Comparison of ENCODE assay signal across 29 cellular contexts in the genomic region with DNA sequence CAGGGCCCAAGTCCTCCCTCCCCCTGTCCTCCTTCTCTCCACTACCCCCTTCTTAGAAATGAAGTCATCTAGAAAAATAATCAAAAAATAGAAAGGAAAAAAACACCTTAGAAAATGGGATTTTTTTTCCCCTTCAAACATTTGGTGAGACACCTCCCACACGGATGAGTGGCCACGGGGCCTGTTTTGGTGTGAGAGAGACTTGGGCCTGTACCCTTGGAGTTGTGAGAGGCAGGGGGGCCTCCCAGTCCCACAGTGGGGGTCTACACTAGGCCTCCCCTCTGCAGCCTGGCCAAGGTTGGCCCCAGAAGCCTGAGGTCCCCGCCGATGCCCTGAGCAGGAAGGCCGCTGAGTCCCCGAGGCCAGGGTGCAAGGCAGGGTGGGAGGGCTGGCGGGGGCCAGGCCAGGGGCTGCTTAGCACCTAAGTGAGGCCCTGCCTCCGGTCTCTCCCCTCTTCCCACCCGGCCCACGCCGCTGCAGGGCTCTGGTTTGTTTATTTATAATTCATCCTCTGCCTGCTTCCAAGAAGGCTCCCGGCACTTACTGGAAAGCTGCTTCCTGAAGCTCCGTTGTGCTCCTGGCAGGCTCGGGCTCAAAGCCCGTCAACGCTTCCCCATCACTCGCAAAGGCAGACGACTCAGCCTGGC. TPM values are rescaled to one million over a fixed set of nuclear protein-coding genes. Genes with fewer than 3 reads are reported as not detected.
A peak's percentile ranks its signal among the peaks of the same experiment; 100 is the strongest.
DNase-seq lines count a peak whose midpoint lies in the region; ATAC-seq and TF ChIP-seq lines count a peak whose summit lies in the region.
"Had no signal": no experiment of that assay in that cellular context is flagged by ENCODE, and none has a peak within 500 bp of the region (broad histone marks: within the 10 kb centered on the region; RNA-seq: fewer than 3 reads in every experiment).

No MANE protein-coding gene starts in this region.

- no peak overlapping the region for H3K4me3 Mint-ChIP-seq in activated B cell treated with CpG ODN at 0.5 μM for 24 hours
- H3K4me3 Mint-ChIP-seq: activated CD8-positive, alpha-beta memory T cell treated with anti-CD3 and anti-CD28 coated beads, Interleukin-2, amount 10 ng/mL, durations not matched to agents 7 days and 5 days; activated naive CD4-positive, alpha-beta T cell treated with anti-CD3 and anti-CD28 coated beads, Interleukin-2, amount 10 ng/mL, durations not matched to agents 7 days and 5 days; central memory CD8-positive, alpha-beta T cell had no signal

- H3K4me1 Mint-ChIP-seq in activated B cell treated with CpG ODN at 0.5 μM for 24 hours, result peaks cover 7% of the 10 kb centered on the region

- intact Hi-C loops in activated B cell treated with CpG ODN at 0.5 μM for 24 hours (cut with micrococcal nuclease), result no loop called here

- no peak overlapping the region for H3K9ac ChIP-seq in smooth muscle cell (ENCODE audit: low read depth)

- H4K20me1 ChIP-seq in smooth muscle cell (ENCODE audit: low read depth), result peaks cover 10% of the 10 kb centered on the region

- no peaks in the 10 kb centered on the region for H3K27me3 Mint-ChIP-seq in activated B cell treated with CpG ODN at 0.5 μM for 24 hours
- H3K27me3 Mint-ChIP-seq: activated CD8-positive, alpha-beta memory T cell treated with anti-CD3 and anti-CD28 coated beads, Interleukin-2, amount 10 ng/mL, durations not matched to agents 7 days and 5 days had no signal

- no peaks in the 10 kb centered on the region for H3K36me3 ChIP-seq in smooth muscle cell (ENCODE audit: low read depth)
- H3K36me3 ChIP-seq: lower lobe of right lung, spleen, upper lobe of left lung had no signal

- H3F3A ChIP-seq in smooth muscle cell (ENCODE audit: low read depth), result no peaks in the 10 kb centered on the region

- 55% methylated on average over 18 of the region's 18 CpGs for WGBS in smooth muscle cell (ENCODE audit: low lambda C conversion rate)

- TF ChIP-seq CTCF in activated B cell treated with CpG ODN at 0.5 μM for 24 hours (IDR thresholded peaks at IDR 0.05), result no peak
- no peak for TF ChIP-seq CTCF in smooth muscle cell (IDR thresholded peaks at IDR 0.05; ENCODE audit: borderline replicate concordance, insufficient read depth, poor library complexity, severe bottlenecking)

- POLR2A ChIA-PET in activated B cell treated with CpG ODN at 0.5 μM for 24 hours (lab: Charles Lee), result no interaction called here

- no peaks in the 10 kb centered on the region for H3K79me2 ChIP-seq in smooth muscle cell (ENCODE audit: low read depth)

- peaks cover 4% of the 10 kb centered on the region for H3K4me1 ChIP-seq in smooth muscle cell (ENCODE audit: low read depth)

- no peaks in the 10 kb centered on the region for H3K9me3 ChIP-seq in smooth muscle cell (replicated peaks; ENCODE audit: low read depth)
- H3K9me3 ChIP-seq: lower lobe of right lung, spleen, upper lobe of left lung had no signal

- H3K4me3 ChIP-seq in smooth muscle cell, result no peak overlapping the region
- H3K4me3 ChIP-seq: lower lobe of right lung, spleen, upper lobe of left lung had no signal

- no peak overlapping the region for H2AFZ ChIP-seq in smooth muscle cell (ENCODE audit: low read depth)

- H3K27ac ChIP-seq in smooth muscle cell (ENCODE audit: low read depth), result peak overlapping the region; percentile 24
- H3K27ac ChIP-seq: C4-2B, lower lobe of right lung, spleen had no signal

- H3K9me3 Mint-ChIP-seq in activated B cell treated with CpG ODN at 0.5 μM for 24 hours, result no peaks in the 10 kb centered on the region
- H3K9me3 Mint-ChIP-seq: activated naive CD4-positive, alpha-beta T cell treated with anti-CD3 and anti-CD28 coated beads, Interleukin-2, amount 10 ng/mL, durations not matched to agents 7 days and 5 days; central memory CD8-positive, alpha-beta T cell had no signal

- DNase-seq in EH (ENCODE audit: low read depth) (peak; percentile 46), activated B cell treated with CpG ODN at 0.5 μM for 24 hours (no peak), iris pigment epithelial cell (ENCODE audit: low read depth) (peak; percentile 19), smooth muscle cell (lab: John Stamatoyannopoulos, UW; ENCODE audit: unreplicated experiment) (no peak), NK-92 (lab: John Stamatoyannopoulos, UW; ENCODE audit: unreplicated experiment) (no peak), 8988T (no peak), EL (no peak)
- DNase-seq in effector CD8-positive, alpha-beta T cell (lab: John Stamatoyannopoulos, UW), result no peak
- DNase-seq: activated CD4-positive, alpha-beta T cell treated with anti-CD3 and anti-CD28 coated beads for 48 hours; activated CD8-positive, alpha-beta memory T cell treated with anti-CD3 and anti-CD28 coated beads, Interleukin-2, amount 10 ng/mL, durations not matched to agents 7 days and 5 days; activated naive CD4-positive, alpha-beta T cell treated with anti-CD3 and anti-CD28 coated beads, Interleukin-2, amount 10 ng/mL, durations not matched to agents 7 days and 5 days; aorta; Calu3; KG1; lower lobe of right lung; NCI-H1436 treated with DMSO at 0.1 percent for 48 hours; NCI-H526; nucleus accumbens; retina; Right ventricle myocardium superior; spleen; stimulated activated CD4-positive, alpha-beta T cell treated with anti-CD3 and anti-CD28 coated beads, Interleukin-4, amount 100 ng/mL, for 24 hours; stimulated activated naive CD8-positive, alpha-beta T cell treated with anti-CD3 and anti-CD28 coated beads, Interleukin-15, Interleukin-2, amounts not matched to agents 100 U/mL and 50 U/mL, for 24 hours; T-helper 1 cell had no signal

- H3K36me3 Mint-ChIP-seq in activated B cell treated with CpG ODN at 0.5 μM for 24 hours (ENCODE audit: low read depth), result peaks cover 4% of the 10 kb centered on the region
- H3K36me3 Mint-ChIP-seq: activated CD8-positive, alpha-beta memory T cell treated with anti-CD3 and anti-CD28 coated beads, Interleukin-2, amount 10 ng/mL, durations not matched to agents 7 days and 5 days; activated naive CD4-positive, alpha-beta T cell treated with anti-CD3 and anti-CD28 coated beads, Interleukin-2, amount 10 ng/mL, durations not matched to agents 7 days and 5 days had no signal

- CTCF ChIA-PET in activated B cell treated with CpG ODN at 0.5 μM for 24 hours (lab: Charles Lee), result no interaction called here

- no peak for ATAC-seq in activated B cell treated with CpG ODN at 0.5 μM for 24 hours (ENCODE audit: low read depth)
- ATAC-seq: activated CD8-positive, alpha-beta memory T cell treated with anti-CD3 and anti-CD28 coated beads, Interleukin-2, amount 10 ng/mL, durations not matched to agents 7 days and 5 days; HCT116; lower lobe of right lung; stimulated activated naive CD8-positive, alpha-beta T cell treated with anti-CD3 and anti-CD28 coated beads, Interleukin-15, Interleukin-2, amounts not matched to agents 100 U/mL and 50 U/mL, for 24 hours had no signal

- peak overlapping the region; percentile 50 for H3K4me2 ChIP-seq in smooth muscle cell

- no peaks in the 10 kb centered on the region for H3K27me3 ChIP-seq in smooth muscle cell (ENCODE audit: low read depth)
- H3K27me3 ChIP-seq: spleen, upper lobe of left lung had no signal

- peak overlapping the region; percentile 31 for H3K27ac Mint-ChIP-seq in activated B cell treated with CpG ODN at 0.5 μM for 24 hours
- H3K27ac Mint-ChIP-seq: activated CD8-positive, alpha-beta memory T cell treated with anti-CD3 and anti-CD28 coated beads, Interleukin-2, amount 10 ng/mL, durations not matched to agents 7 days and 5 days; activated naive CD4-positive, alpha-beta T cell treated with anti-CD3 and anti-CD28 coated beads, Interleukin-2, amount 10 ng/mL, durations not matched to agents 7 days and 5 days had no signal

RNA-seq across cellular contexts. Expression of a gene that starts 26.4 kb away (rescaled TPM):
- 0.20 and 0.22 TPM in 2 replicates for total RNA-seq in activated B cell treated with CpG ODN at 0.5 μM for 24 hours
- 1.8 and 3.9 TPM in 2 replicates for total RNA-seq in smooth muscle cell
- polyA plus RNA-seq in smooth muscle cell, result 5.9 and 7.6 TPM in 2 replicates
- total RNA-seq: epithelial cell of proximal tubule, Right ventricle myocardium superior had no signal

RNA-seq across cellular contexts. Expression of a gene that starts 35.1 kb away (rescaled TPM):
- total RNA-seq in activated B cell treated with CpG ODN at 0.5 μM for 24 hours, result 26.8 and 28.1 TPM in 2 replicates
- 22.2 and 31.6 TPM in 2 replicates for total RNA-seq in smooth muscle cell
- 59.7 and 61.7 TPM in 2 replicates for polyA plus RNA-seq in smooth muscle cell

Comparison
In these comparisons a context has a peak if more than half of its experiments do, and no peak if none do; other contexts are left out.
1. DNase-seq: peak in EH (single experiment) and iris pigment epithelial cell (single experiment); none in activated B cell treated with CpG ODN at 0.5 μM for 24 hours (single experiment), smooth muscle cell (single experiment), NK-92 (single experiment), 8988T (single experiment), effector CD8-positive, alpha-beta T cell (single experiment) and EL (single experiment).